ENCODE assay signal across 15 cellular contexts in the genomic region with DNA sequence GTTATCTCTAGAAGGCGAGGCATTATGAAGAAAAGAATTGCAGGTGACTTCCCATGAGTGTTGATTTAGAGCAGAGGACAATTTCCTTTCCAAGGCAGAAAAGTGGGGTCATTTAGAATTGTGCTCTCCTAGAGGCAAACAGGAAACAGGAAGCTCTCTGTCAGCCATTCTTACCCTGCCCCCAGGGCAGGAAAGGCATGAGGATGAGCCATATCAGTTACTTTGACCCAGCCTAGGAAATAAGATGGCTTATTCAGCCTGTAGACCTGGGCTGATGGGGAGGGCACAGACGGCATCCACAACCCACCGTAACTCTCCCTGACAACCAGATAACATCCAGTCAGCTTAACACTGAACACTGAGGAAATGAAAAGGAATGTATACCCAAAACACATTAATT.
DNase-seq lines count a peak whose midpoint lies in the region; ATAC-seq, FAIRE-seq and TF ChIP-seq lines count a peak whose summit lies in the region.
"Had no signal": no experiment of that assay in that cellular context is flagged by ENCODE, and none has a peak within 500 bp of the region (broad histone marks: within the 10 kb centered on the region; RNA-seq: fewer than 3 reads in every experiment).

No MANE protein-coding gene starts in this region.

- TF ChIP-seq CTCF in heart left ventricle (IDR thresholded peaks at IDR 0.05) (no peak), RWPE1 (conservative IDR thresholded peaks at IDR 0.05; ENCODE audit: low read depth) (no peak), suprapubic skin (IDR thresholded peaks at IDR 0.05) (no peak)

- ATAC-seq in heart left ventricle (peak in 3 of 4 donors; percentile 46 to 62 (median 56)), Right ventricle myocardium superior (ENCODE audit: poor library complexity) (no peak), HG03095 (IDR thresholded peaks at IDR 0.05; ENCODE audit: unreplicated experiment) (no peak)
- ATAC-seq: activated CD8-positive, alpha-beta T cell treated with anti-CD3 and anti-CD28 coated beads for 36 hours; T-cell had no signal

- H3K36me3 ChIP-seq in heart left ventricle (no peaks in the 10 kb centered on the region), suprapubic skin (no peaks in the 10 kb centered on the region)
- H3K36me3 ChIP-seq: cardiac muscle cell, transverse colon had no signal

- H3K4me1 ChIP-seq in heart left ventricle (peaks cover 0 to 6% (median 0%) of the 10 kb centered on the region in 12 donors), suprapubic skin (no peaks in the 10 kb centered on the region)
- H3K4me1 ChIP-seq: transverse colon had no signal

- H3K9me3 ChIP-seq in heart left ventricle (peaks cover 0 to 10% (median 0%) of the 10 kb centered on the region in 12 donors), suprapubic skin (no peaks in the 10 kb centered on the region)
- H3K9me3 ChIP-seq: transverse colon had no signal

- no peak overlapping the region for H3K4me3 ChIP-seq in heart left ventricle
- no peak overlapping the region for H3K4me3 ChIP-seq in suprapubic skin
- H3K4me3 ChIP-seq: cardiac muscle cell, transverse colon had no signal

- peak overlapping the region in 3 of 12 donors; percentile 4 to 23 (median 7) for H3K27ac ChIP-seq in heart left ventricle
- H3K27ac ChIP-seq in RWPE1, result no peak overlapping the region
- no peak overlapping the region for H3K27ac ChIP-seq in suprapubic skin
- H3K27ac ChIP-seq: cardiac muscle cell, transverse colon had no signal

- WGBS in heart left ventricle, 4 donors, result 48 to 53% (median 50%) methylated on average over 3 of the region's 3 CpGs
- 76% methylated on average over 3 of the region's 3 CpGs for WGBS in suprapubic skin

- DNase-seq in heart left ventricle (no peak), Right ventricle myocardium superior (no peak), RWPE1 (ENCODE audit: low spot score) (peak; percentile 3), glomerular endothelial cell (ENCODE audit: extremely low read depth, low read depth, low spot score) (peak; percentile 39), urothelium cell line (ENCODE audit: low spot score) (no peak), suprapubic skin (ENCODE audit: low spot score in 2 of 2) (no peak), GM19239 (ENCODE audit: insufficient read length, low spot score) (no peak)
- DNase-seq: activated CD8-positive, alpha-beta T cell treated with anti-CD3 and anti-CD28 coated beads for 36 hours; erythroblast; NCI-H526 treated with DMSO at 0.1 percent for 48 hours; T-cell; transverse colon had no signal

- POLR2A ChIA-PET in RWPE1 (lab: Yijun Ruan, JAX; ENCODE audit: low non-redundant PET), result no interaction called here

- intact Hi-C loops in heart left ventricle (cut with DNase I) (no loop called here), Right ventricle myocardium superior (cut with DNase I) (no loop called here)

- H3K27me3 ChIP-seq in heart left ventricle, result no peaks in the 10 kb centered on the region
- H3K27me3 ChIP-seq in suprapubic skin, result no peaks in the 10 kb centered on the region
- H3K27me3 ChIP-seq: cardiac muscle cell, transverse colon had no signal

- no peak for TF ChIP-seq EP300 in suprapubic skin (IDR thresholded peaks at IDR 0.05)

- CTCF ChIA-PET in RWPE1 (lab: Yijun Ruan, JAX), result no interaction called here

- FAIRE-seq in urothelium cell line (lab: Jason Lieb, UNC), result peak; percentile 83
- FAIRE-seq in GM19239 (lab: Jason Lieb, UNC), result no peak
- FAIRE-seq: GM18507 had no signal

- TF ChIP-seq POLR2A in heart left ventricle (IDR thresholded peaks at IDR 0.05) (no peak), suprapubic skin (IDR thresholded peaks at IDR 0.05) (no peak)

Comparison
In these comparisons a context has a peak if more than half of its experiments do, and no peak if none do; other contexts are left out.
1. ATAC-seq: peak in heart left ventricle (3 of 4); none in Right ventricle myocardium superior (single experiment) and HG03095 (single experiment).
2. DNase-seq: peak in RWPE1 (single experiment) and glomerular endothelial cell (single experiment); none in heart left ventricle (0 of 5), Right ventricle myocardium superior (single experiment), urothelium cell line (single experiment), suprapubic skin (0 of 2) and GM19239 (single experiment).